Comparison of ENCODE assay signal across 17 cellular contexts in genomic region chr17:73560661-73561060, GRCh38.
DNase-seq lines count a peak whose midpoint lies in the region; ATAC-seq and TF ChIP-seq lines count a peak whose summit lies in the region.
"Had no signal": no experiment of that assay in that cellular context is flagged by ENCODE, and none has a peak within 500 bp of the region (broad histone marks: within the 10 kb centered on the region; RNA-seq: fewer than 3 reads in every experiment).

No MANE protein-coding gene starts in this region.

- no peak overlapping the region for H3K27ac ChIP-seq in SK-N-SH (ENCODE audit: low read depth in 2 of 2, low read length in 1 of 2)
- no peak overlapping the region for H3K27ac ChIP-seq in endodermal cell (ENCODE audit: low read depth, low read length)
- H3K27ac ChIP-seq in heart left ventricle = no peak overlapping the region
- H3K27ac ChIP-seq: ovary, sigmoid colon had no signal

- peaks cover 6% of the 10 kb centered on the region for H3K27me3 Mint-ChIP-seq in endodermal cell (ENCODE audit: insufficient read depth)
- peaks cover 17% of the 10 kb centered on the region for H3K27me3 Mint-ChIP-seq in progenitor cell of endocrine pancreas

- ATAC-seq in SK-N-SH treated with all-trans-retinoic acid at 6 μM for 48 hours (no peak), heart left ventricle (no peak)
- ATAC-seq: activated T-cell treated with anti-CD3 and anti-CD28 coated beads, Interleukin-2, amount 50 U/mL, for 72 hours had no signal

- POLR2A ChIA-PET in SK-N-SH (lab: Yijun Ruan, JAX) = no interaction called here

- no peak overlapping the region for H2AFZ ChIP-seq in SK-N-SH (ENCODE audit: low read depth)

- no peaks in the 10 kb centered on the region for H3K9me3 Mint-ChIP-seq in endodermal cell
- H3K9me3 Mint-ChIP-seq in progenitor cell of endocrine pancreas (ENCODE audit: low read depth) = no peaks in the 10 kb centered on the region
- H3K9me3 Mint-ChIP-seq: activated T-cell treated with anti-CD3 and anti-CD28 coated beads, Interleukin-2, amount 50 U/mL, for 72 hours; CD8-positive, alpha-beta memory T cell had no signal

- H3K9ac ChIP-seq in SK-N-SH (no peak overlapping the region), endodermal cell (ENCODE audit: extremely low read depth, low read length, poor library complexity, severe bottlenecking) (no peak overlapping the region)

- H4K20me1 ChIP-seq in SK-N-SH (ENCODE audit: insufficient read depth) = no peaks in the 10 kb centered on the region

- H3K27ac Mint-ChIP-seq in endodermal cell (no peak overlapping the region), progenitor cell of endocrine pancreas (no peak overlapping the region)
- H3K27ac Mint-ChIP-seq: activated T-cell treated with anti-CD3 and anti-CD28 coated beads, Interleukin-2, amount 50 U/mL, for 72 hours had no signal

- no peak; the same call in 1 of the 2 replicates for TF ChIP-seq RAD21 in SK-N-SH (IDR thresholded peaks at IDR 0.05; ENCODE audit: low read length)

- TF ChIP-seq CTCF in SK-N-SH (IDR thresholded peaks at IDR 0.05) (no peak), endodermal cell (conservative IDR thresholded peaks at IDR 0.05) (peak; percentile 69), progenitor cell of endocrine pancreas (IDR thresholded peaks at IDR 0.05; ENCODE audit: unreplicated experiment) (peak; percentile 8), heart left ventricle (IDR thresholded peaks at IDR 0.05) (no peak)

- peak; percentile 66 for DNase-seq in SK-N-SH
- peak; percentile 20 for DNase-seq in NCI-H69 (lab: John Stamatoyannopoulos, UW)
- DNase-seq in endodermal cell = peak; percentile 90
- no peak for DNase-seq in progenitor cell of endocrine pancreas (ENCODE audit: low spot score, unreplicated experiment)
- DNase-seq in heart left ventricle = no peak
- no peak for DNase-seq in SK-N-DZ (ENCODE audit: low spot score)
- DNase-seq in hypothalamus (lab: John Stamatoyannopoulos, UW) = no peak
- DNase-seq: activated CD4-positive, alpha-beta T cell treated with anti-CD3 and anti-CD28 coated beads, Interleukin-2, amount 50 U/mL, for 4 hours; activated T-cell treated with anti-CD3 and anti-CD28 coated beads, Interleukin-2, amount 50 U/mL, for 72 hours; CD8-positive, alpha-beta memory T cell; GDM1; NCI-H1436 treated with DMSO at 0.1 percent for 48 hours; NCI-H2227 treated with DMSO at 0.1 percent for 48 hours; ovary; sigmoid colon; stimulated activated CD4-positive, alpha-beta T cell treated with anti-CD3 and anti-CD28 coated beads, Interleukin-2, amount 100 ng/mL, for 24 hours had no signal

- H3K9me3 ChIP-seq in SK-N-SH (no peaks in the 10 kb centered on the region), endodermal cell (ENCODE audit: control insufficient read depth, low read length) (no peaks in the 10 kb centered on the region), heart left ventricle (no peaks in the 10 kb centered on the region)
- H3K9me3 ChIP-seq: ovary, sigmoid colon had no signal

- no peaks in the 10 kb centered on the region for H3K9me2 ChIP-seq in SK-N-SH

- H3K4me1 ChIP-seq in SK-N-SH (ENCODE audit: control insufficient read depth in 1 of 2, insufficient read depth in 2 of 2, low read depth in 1 of 2, low read length in 1 of 2) = no peaks in the 10 kb centered on the region
- H3K4me1 ChIP-seq in endodermal cell (ENCODE audit: control insufficient read depth, insufficient read depth, low read length) = no peaks in the 10 kb centered on the region
- H3K4me1 ChIP-seq in heart left ventricle = no peaks in the 10 kb centered on the region
- H3K4me1 ChIP-seq: sigmoid colon had no signal

- no peaks in the 10 kb centered on the region for H3K36me3 Mint-ChIP-seq in endodermal cell (ENCODE audit: low read depth)
- H3K36me3 Mint-ChIP-seq in progenitor cell of endocrine pancreas (ENCODE audit: insufficient read depth) = no peaks in the 10 kb centered on the region
- H3K36me3 Mint-ChIP-seq: CD8-positive, alpha-beta memory T cell had no signal

- TF ChIP-seq EP300 in SK-N-SH (IDR thresholded peaks at IDR 0.05; ENCODE audit: borderline replicate concordance in 1 of 2, low read depth in 1 of 2, low read length in 1 of 2) = no peak

- H3K4me3 Mint-ChIP-seq in endodermal cell (no peak overlapping the region), progenitor cell of endocrine pancreas (ENCODE audit: low read depth) (no peak overlapping the region)
- H3K4me3 Mint-ChIP-seq: activated T-cell treated with anti-CD3 and anti-CD28 coated beads, Interleukin-2, amount 50 U/mL, for 72 hours; CD8-positive, alpha-beta memory T cell had no signal

- H3K4me2 ChIP-seq in SK-N-SH = no peak overlapping the region

- H3K4me3 ChIP-seq in SK-N-SH (ENCODE audit: low read depth in 2 of 2, low read length in 1 of 2) (no peak overlapping the region), endodermal cell (ENCODE audit: low read length) (no peak overlapping the region), heart left ventricle (no peak overlapping the region)
- H3K4me3 ChIP-seq: ovary, sigmoid colon had no signal

- 57% methylated on average over 5 of the region's 6 CpGs for WGBS in SK-N-SH (ENCODE audit: low lambda C conversion rate)
- WGBS in endodermal cell (ENCODE audit: insufficient coverage in 1 of 2, insufficient read length in 1 of 2), 2 experiments = 60 to 81% methylated on average over 3 to 6 of the region's 6 CpGs
- 60 to 69% (median 66%) methylated on average over 1 to 6 of the region's 6 CpGs for WGBS in heart left ventricle, 4 donors

- H3K36me3 ChIP-seq in SK-N-SH (replicated peaks in 1 of 2; ENCODE audit: control insufficient read depth in 1 of 2, insufficient read depth in 2 of 2, low read length in 1 of 2) (no peaks in the 10 kb centered on the region), endodermal cell (ENCODE audit: control insufficient read depth, insufficient read depth, low read length) (no peaks in the 10 kb centered on the region), heart left ventricle (no peaks in the 10 kb centered on the region)
- H3K36me3 ChIP-seq: ovary, sigmoid colon had no signal

- intact Hi-C loops in heart left ventricle (cut with DNase I) = no loop called here

- CTCF ChIA-PET in SK-N-SH (lab: Yijun Ruan, JAX) = interaction anchor here (1.3 to 1.5 kb wide), 2 partner anchors 9 to 28 kb away, joined by 3 read pairs; no protein-coding TSS in a partner anchor

- no peaks in the 10 kb centered on the region for H3K79me2 ChIP-seq in SK-N-SH (ENCODE audit: insufficient read depth)

- H3K27me3 ChIP-seq in SK-N-SH (ENCODE audit: insufficient read depth) (no peaks in the 10 kb centered on the region), endodermal cell (ENCODE audit: control insufficient read depth, insufficient read depth, low read length, poor library complexity, severe bottlenecking) (no peaks in the 10 kb centered on the region), heart left ventricle (no peaks in the 10 kb centered on the region)
- H3K27me3 ChIP-seq: ovary had no signal

- no peak for TF ChIP-seq POLR2A in heart left ventricle (IDR thresholded peaks at IDR 0.05)

- H3K4me1 Mint-ChIP-seq in endodermal cell = peaks cover 13% of the 10 kb centered on the region
- H3K4me1 Mint-ChIP-seq in progenitor cell of endocrine pancreas (ENCODE audit: low read depth) = no peaks in the 10 kb centered on the region

- no peaks in the 10 kb centered on the region for H3F3A ChIP-seq in SK-N-SH (replicated peaks; ENCODE audit: insufficient read depth)

TF ChIP-seq in SK-N-SH, 30 proteins besides CTCF, POLR2A, EP300 and RAD21 (continues in another document):
- TF ChIP-seq TAF1 (IDR thresholded peaks at IDR 0.05; ENCODE audit: borderline replicate concordance, low read depth, low read length) (no peak), USF1 (IDR thresholded peaks at IDR 0.05; ENCODE audit: borderline replicate concordance, low read depth) (no peak), FOXJ3 (CRISPR knock-in tag; IDR thresholded peaks at IDR 0.05) (no peak), TEAD4 (IDR thresholded peaks at IDR 0.05; ENCODE audit: borderline replicate concordance, insufficient read depth) (no peak)
- TF ChIP-seq, protein P1, sequence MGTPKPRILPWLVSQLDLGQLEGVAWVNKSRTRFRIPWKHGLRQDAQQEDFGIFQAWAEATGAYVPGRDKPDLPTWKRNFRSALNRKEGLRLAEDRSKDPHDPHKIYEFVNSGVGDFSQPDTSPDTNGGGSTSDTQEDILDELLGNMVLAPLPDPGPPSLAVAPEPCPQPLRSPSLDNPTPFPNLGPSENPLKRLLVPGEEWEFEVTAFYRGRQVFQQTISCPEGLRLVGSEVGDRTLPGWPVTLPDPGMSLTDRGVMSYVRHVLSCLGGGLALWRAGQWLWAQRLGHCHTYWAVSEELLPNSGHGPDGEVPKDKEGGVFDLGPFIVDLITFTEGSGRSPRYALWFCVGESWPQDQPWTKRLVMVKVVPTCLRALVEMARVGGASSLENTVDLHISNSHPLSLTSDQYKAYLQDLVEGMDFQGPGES (IDR thresholded peaks at IDR 0.05; ENCODE audit: low read depth, low read length) = no peak

TF ChIP-seq in SK-N-SH treated with all-trans-retinoic acid at 6 μM for 48 hours, 23 proteins besides CTCF, POLR2A, EP300 and RAD21 (continues in another document):
- no peak for TF ChIP-seq ZC3H10 (CRISPR knock-in tag; IDR thresholded peaks at IDR 0.05)
- TF ChIP-seq CREB5 (CRISPR knock-in tag; IDR thresholded peaks at IDR 0.05; ENCODE audit: low read depth) = no peak
- TF ChIP-seq ARNTL (CRISPR knock-in tag; IDR thresholded peaks at IDR 0.05; ENCODE audit: borderline replicate concordance, low read depth) = no peak
- no peak for TF ChIP-seq TOX (CRISPR knock-in tag; IDR thresholded peaks at IDR 0.05; ENCODE audit: borderline replicate concordance)

Comparison
In these comparisons a context has a peak if more than half of its experiments do, and no peak if none do; other contexts are left out.
1. DNase-seq: peak in SK-N-SH (single experiment), NCI-H69 (single experiment) and endodermal cell (single experiment); none in progenitor cell of endocrine pancreas (single experiment), heart left ventricle (0 of 5), SK-N-DZ (single experiment) and hypothalamus (0 of 51).
2. CTCF ChIP-seq: peak in endodermal cell (single experiment) and progenitor cell of endocrine pancreas (single experiment); none in SK-N-SH (single experiment) and heart left ventricle (0 of 12).